ENCODE assay signal across 8 cellular contexts in genomic region chr5:42950466-42951168, GRCh38.
DNase-seq lines count a peak whose midpoint lies in the region; ATAC-seq and TF ChIP-seq lines count a peak whose summit lies in the region.

No MANE protein-coding gene starts in this region.

- H3K4me1 ChIP-seq in colonic mucosa (peaks cover 10% of the 10 kb centered on the region), lower lobe of right lung (peaks cover 32% of the 10 kb centered on the region)

- H3K27ac ChIP-seq in colonic mucosa (peak overlapping the region; percentile 82), lower lobe of right lung (peak overlapping the region; percentile 94)

- peak overlapping the region; percentile 71 to 86 for H3K9ac ChIP-seq in colonic mucosa (ENCODE audit: low read depth in 2 of 2, low read length in 2 of 2)

- H3K4me3 ChIP-seq in colonic mucosa = peak overlapping the region; percentile 47
- peak overlapping the region; percentile 56 for H3K4me3 ChIP-seq in lower lobe of right lung

- peaks cover 24% of the 10 kb centered on the region for H3K27me3 ChIP-seq in colonic mucosa
- peaks cover 88% of the 10 kb centered on the region for H3K27me3 ChIP-seq in lower lobe of right lung (ENCODE audit: low read depth)

- peak; percentile 37 for DNase-seq in NCI-H2029 treated with DMSO at 0.1 percent for 48 hours (lab: John Stamatoyannopoulos, UW)
- DNase-seq in activated CD4-positive, alpha-beta T cell treated with anti-CD3 and anti-CD28 coated beads for 1 hour = peak; percentile 59
- peak; percentile 83 for DNase-seq in colonic mucosa
- DNase-seq in lower lobe of right lung = peak; percentile 72
- peak; percentile 36 to 52 for DNase-seq in stimulated activated CD8-positive, alpha-beta memory T cell treated with anti-CD3 and anti-CD28 coated beads, Interleukin-4, amount 100 ng/mL, for 4 hours (ENCODE audit: low read depth in 2 of 2, low spot score in 1 of 2)
- DNase-seq in NCI-H1436 (lab: John Stamatoyannopoulos, UW) = no peak

- intact Hi-C loops in colonic mucosa (cut with DNase I) (no loop called here), lower lobe of right lung (cut with DNase I) (loop anchor here (5.0 kb wide), 1 partner anchor 42 kb away; no protein-coding TSS in a partner anchor)

- H3K36me3 ChIP-seq in colonic mucosa = no peaks in the 10 kb centered on the region
- H3K36me3 ChIP-seq in lower lobe of right lung = no peaks in the 10 kb centered on the region

- TF ChIP-seq CTCF in colonic mucosa (IDR thresholded peaks at IDR 0.05) (no peak), lower lobe of right lung (IDR thresholded peaks at IDR 0.05) (no peak)

- no peaks in the 10 kb centered on the region for H3K9me3 ChIP-seq in colonic mucosa
- H3K9me3 ChIP-seq in lower lobe of right lung = peaks cover 7% of the 10 kb centered on the region

- ATAC-seq in GM18502 (IDR thresholded peaks at IDR 0.05; ENCODE audit: poor library complexity, unreplicated experiment) (peak; percentile 44), HG02678 (IDR thresholded peaks at IDR 0.05; ENCODE audit: unreplicated experiment) (peak; percentile 31), lower lobe of right lung (peak; percentile 88 to 91)

Comparison
In these comparisons a context has a peak if more than half of its experiments do, and no peak if none do; other contexts are left out.
1. ATAC-seq: peak in every context shown above with its lines; median percentile 90 in lower lobe of right lung; 44 in GM18502; 31 in HG02678.